In genomic region chr10:90621577-90621976, GRCh38 we compare ENCODE assay signal across 15 cellular contexts.
DNase-seq lines count a peak whose midpoint lies in the region; ATAC-seq and TF ChIP-seq lines count a peak whose summit lies in the region.
"Had no signal": no experiment of that assay in that cellular context is flagged by ENCODE, and none has a peak within 500 bp of the region (broad histone marks: within the 10 kb centered on the region; RNA-seq: fewer than 3 reads in every experiment).

No MANE protein-coding gene starts in this region.

- no peak for TF ChIP-seq POLR2A in transverse colon (IDR thresholded peaks at IDR 0.05)

- H3K4me3 Mint-ChIP-seq in endothelial cell (ENCODE audit: unreplicated experiment) = no peak overlapping the region
- H3K4me3 Mint-ChIP-seq: activated CD4-positive, alpha-beta T cell treated with anti-CD3 and anti-CD28 coated beads for 36 hours; activated T-cell treated with anti-CD3 and anti-CD28 coated beads, Interleukin-2, amount 50 U/mL, for 72 hours; CD4-positive, CD25-positive, alpha-beta regulatory T cell had no signal

- no peak for TF ChIP-seq CTCF in endothelial cell (IDR thresholded peaks at IDR 0.05; ENCODE audit: unreplicated experiment)
- TF ChIP-seq CTCF in transverse colon (IDR thresholded peaks at IDR 0.05) = no peak
- TF ChIP-seq CTCF in mucosa of descending colon (IDR thresholded peaks at IDR 0.05) = no peak

- no peaks in the 10 kb centered on the region for H3K4me1 Mint-ChIP-seq in endothelial cell (ENCODE audit: unreplicated experiment)
- H3K4me1 Mint-ChIP-seq: activated CD4-positive, alpha-beta T cell treated with anti-CD3 and anti-CD28 coated beads for 36 hours; CD4-positive, CD25-positive, alpha-beta regulatory T cell had no signal

- H3K4me3 ChIP-seq in H7 (ENCODE audit: insufficient read depth, low read depth, low read length) (no peak overlapping the region), transverse colon (no peak overlapping the region), mucosa of descending colon (no peak overlapping the region)
- H3K4me3 ChIP-seq: heart right ventricle, lung had no signal

- in situ Hi-C loops in transverse colon (cut with MboI; ENCODE audit: low pct_ligation_motif_present in 1 of 4, low pct_unique_long_range_greater_than_20kb in 1 of 4, low sequenced_read_pairs in 3 of 4) = no loop called here

- no peak overlapping the region for H3K27ac ChIP-seq in transverse colon
- H3K27ac ChIP-seq: heart right ventricle had no signal

- no peaks in the 10 kb centered on the region for H3K27me3 Mint-ChIP-seq in endothelial cell (ENCODE audit: unreplicated experiment)

- no peaks in the 10 kb centered on the region for H3K4me1 ChIP-seq in transverse colon
- H3K4me1 ChIP-seq in mucosa of descending colon (ENCODE audit: low read depth) = no peaks in the 10 kb centered on the region
- H3K4me1 ChIP-seq: heart right ventricle had no signal

- peak; percentile 12 for DNase-seq in H7
- DNase-seq in endothelial cell (ENCODE audit: low spot score) = peak; percentile 48
- peak; percentile 52 for DNase-seq in myocyte (ENCODE audit: low read depth)
- DNase-seq in DMS153 treated with DMSO at 0.1 percent for 48 hours (lab: John Stamatoyannopoulos, UW; ENCODE audit: unreplicated experiment) = no peak
- DNase-seq in transverse colon = no peak
- DNase-seq in mucosa of descending colon = no peak
- DNase-seq: activated CD4-positive, alpha-beta T cell treated with anti-CD3 and anti-CD28 coated beads for 36 hours; activated T-cell treated with anti-CD3 and anti-CD28 coated beads, Interleukin-2, amount 50 U/mL, for 72 hours; CD4-positive, CD25-positive, alpha-beta regulatory T cell; heart right ventricle; NCI-H1694; NCI-H526 had no signal

- intact Hi-C loops in transverse colon (cut with DNase I; ENCODE audit: low total_unique reads) (no loop called here), mucosa of descending colon (cut with DNase I, micrococcal nuclease) (no loop called here)

- H3K27ac Mint-ChIP-seq in endothelial cell (ENCODE audit: unreplicated experiment) = no peak overlapping the region
- H3K27ac Mint-ChIP-seq: activated CD4-positive, alpha-beta T cell treated with anti-CD3 and anti-CD28 coated beads for 36 hours; activated T-cell treated with anti-CD3 and anti-CD28 coated beads, Interleukin-2, amount 50 U/mL, for 72 hours; CD4-positive, CD25-positive, alpha-beta regulatory T cell had no signal

- 24 to 29% methylated on average over 2 of the region's 2 CpGs for WGBS in transverse colon (ENCODE audit: low coverage in 1 of 2), 2 donors

- no peaks in the 10 kb centered on the region for H3K9me3 ChIP-seq in transverse colon
- H3K9me3 ChIP-seq in mucosa of descending colon = no peaks in the 10 kb centered on the region
- H3K9me3 ChIP-seq: heart right ventricle had no signal

- H3K36me3 Mint-ChIP-seq in endothelial cell (ENCODE audit: low read depth, unreplicated experiment) = no peaks in the 10 kb centered on the region
- H3K36me3 Mint-ChIP-seq: CD4-positive, CD25-positive, alpha-beta regulatory T cell had no signal

- ATAC-seq in GM18909 (IDR thresholded peaks at IDR 0.05; ENCODE audit: poor library complexity, unreplicated experiment) (no peak), mucosa of descending colon (no peak)
- ATAC-seq: activated CD4-positive, alpha-beta T cell treated with anti-CD3 and anti-CD28 coated beads for 36 hours; activated T-cell treated with anti-CD3 and anti-CD28 coated beads, Interleukin-2, amount 50 U/mL, for 72 hours; heart right ventricle had no signal

- H3K27me3 ChIP-seq in H7 (ENCODE audit: control insufficient read depth, insufficient read depth, low read length) (no peaks in the 10 kb centered on the region), transverse colon (no peaks in the 10 kb centered on the region)

- H3K9me3 Mint-ChIP-seq in endothelial cell (ENCODE audit: unreplicated experiment) = no peaks in the 10 kb centered on the region
- H3K9me3 Mint-ChIP-seq: activated T-cell treated with anti-CD3 and anti-CD28 coated beads, Interleukin-2, amount 50 U/mL, for 72 hours had no signal

- no peak for TF ChIP-seq EP300 in transverse colon (IDR thresholded peaks at IDR 0.05; ENCODE audit: low read depth)

- no peaks in the 10 kb centered on the region for H3K36me3 ChIP-seq in H7 (replicated peaks; ENCODE audit: control insufficient read depth, insufficient read depth, low read length)
- H3K36me3 ChIP-seq in transverse colon = no peaks in the 10 kb centered on the region
- H3K36me3 ChIP-seq in mucosa of descending colon (ENCODE audit: low read depth) = no peaks in the 10 kb centered on the region
- H3K36me3 ChIP-seq: heart right ventricle had no signal

TF ChIP-seq in PFSK-1, 5 proteins besides CTCF, POLR2A, EP300 and RAD21:
- TF ChIP-seq FOXP2 (optimal IDR thresholded peaks at IDR 0.05; ENCODE audit: borderline replicate concordance, extremely low read depth, extremely low read length, insufficient read depth) (no peak), SIN3A (IDR thresholded peaks at IDR 0.05; ENCODE audit: borderline replicate concordance, insufficient read depth, low read length) (no peak), TAF1 (IDR thresholded peaks at IDR 0.05; ENCODE audit: borderline replicate concordance, insufficient read depth, low read length) (no peak), POLR2AphosphoS5 (IDR thresholded peaks at IDR 0.05; ENCODE audit: low read depth, low read length) (no peak)
- TF ChIP-seq, protein P1, sequence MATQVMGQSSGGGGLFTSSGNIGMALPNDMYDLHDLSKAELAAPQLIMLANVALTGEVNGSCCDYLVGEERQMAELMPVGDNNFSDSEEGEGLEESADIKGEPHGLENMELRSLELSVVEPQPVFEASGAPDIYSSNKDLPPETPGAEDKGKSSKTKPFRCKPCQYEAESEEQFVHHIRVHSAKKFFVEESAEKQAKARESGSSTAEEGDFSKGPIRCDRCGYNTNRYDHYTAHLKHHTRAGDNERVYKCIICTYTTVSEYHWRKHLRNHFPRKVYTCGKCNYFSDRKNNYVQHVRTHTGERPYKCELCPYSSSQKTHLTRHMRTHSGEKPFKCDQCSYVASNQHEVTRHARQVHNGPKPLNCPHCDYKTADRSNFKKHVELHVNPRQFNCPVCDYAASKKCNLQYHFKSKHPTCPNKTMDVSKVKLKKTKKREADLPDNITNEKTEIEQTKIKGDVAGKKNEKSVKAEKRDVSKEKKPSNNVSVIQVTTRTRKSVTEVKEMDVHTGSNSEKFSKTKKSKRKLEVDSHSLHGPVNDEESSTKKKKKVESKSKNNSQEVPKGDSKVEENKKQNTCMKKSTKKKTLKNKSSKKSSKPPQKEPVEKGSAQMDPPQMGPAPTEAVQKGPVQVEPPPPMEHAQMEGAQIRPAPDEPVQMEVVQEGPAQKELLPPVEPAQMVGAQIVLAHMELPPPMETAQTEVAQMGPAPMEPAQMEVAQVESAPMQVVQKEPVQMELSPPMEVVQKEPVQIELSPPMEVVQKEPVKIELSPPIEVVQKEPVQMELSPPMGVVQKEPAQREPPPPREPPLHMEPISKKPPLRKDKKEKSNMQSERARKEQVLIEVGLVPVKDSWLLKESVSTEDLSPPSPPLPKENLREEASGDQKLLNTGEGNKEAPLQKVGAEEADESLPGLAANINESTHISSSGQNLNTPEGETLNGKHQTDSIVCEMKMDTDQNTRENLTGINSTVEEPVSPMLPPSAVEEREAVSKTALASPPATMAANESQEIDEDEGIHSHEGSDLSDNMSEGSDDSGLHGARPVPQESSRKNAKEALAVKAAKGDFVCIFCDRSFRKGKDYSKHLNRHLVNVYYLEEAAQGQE (IDR thresholded peaks at IDR 0.05; ENCODE audit: insufficient read depth in 1 of 2, low read depth in 2 of 2, low read length in 2 of 2) = peak; percentile 90 to 99

Comparison
In these comparisons a context has a peak if more than half of its experiments do, and no peak if none do; other contexts are left out.
1. DNase-seq: peak in H7 (single experiment), endothelial cell (single experiment) and myocyte (single experiment); none in DMS153 treated with DMSO at 0.1 percent for 48 hours (single experiment), transverse colon (single experiment) and mucosa of descending colon (0 of 3).